ENCODE assay signal across 2 cellular contexts in genomic region chr3:120094776-120095225, GRCh38.
TF ChIP-seq lines count a peak whose summit lies in the region.

No MANE protein-coding gene starts in this region.

TF ChIP-seq in HEK293, 187 proteins besides CTCF, POLR2A, EP300 and RAD21 (continued from another document and continues in another):
- peak; percentile 48; the same call in 1 of the 2 replicates for TF ChIP-seq ZBTB6 (tag by site-specific recombination; IDR thresholded peaks at IDR 0.05)
- TF ChIP-seq ZNF366 (tag by site-specific recombination; conservative IDR thresholded peaks at IDR 0.05): peak; percentile 10; the same call in 1 of the 2 replicates
- TF ChIP-seq ZNF239 (tag by site-specific recombination; IDR thresholded peaks at IDR 0.05): no peak
- TF ChIP-seq SP2 (tag by site-specific recombination; IDR thresholded peaks at IDR 0.05): peak; percentile 89
- peak; percentile 73 for TF ChIP-seq ZNF449 (tag by site-specific recombination; IDR thresholded peaks at IDR 0.05)
- peak; percentile 22 for TF ChIP-seq SETDB1 (IDR thresholded peaks at IDR 0.05; ENCODE audit: insufficient read length, low read length)
- TF ChIP-seq GLIS2 (tag by site-specific recombination; IDR thresholded peaks at IDR 0.05): peak; percentile 86; the same call in 1 of the 2 replicates
- TF ChIP-seq ZNF560 (tag by site-specific recombination; IDR thresholded peaks at IDR 0.05; ENCODE audit: borderline replicate concordance): no peak
- no peak for TF ChIP-seq ZNF416 (tag by site-specific recombination; IDR thresholded peaks at IDR 0.05)
- TF ChIP-seq ZBTB10 (tag by site-specific recombination; IDR thresholded peaks at IDR 0.05): no peak
- TF ChIP-seq PATZ1 (tag by site-specific recombination; IDR thresholded peaks at IDR 0.05): peak; percentile 76
- peak; percentile 53; the same call in 1 of the 2 replicates for TF ChIP-seq SP3 (tag by site-specific recombination; IDR thresholded peaks at IDR 0.05)
- TF ChIP-seq ZNF311 (tag by site-specific recombination; IDR thresholded peaks at IDR 0.05; ENCODE audit: borderline replicate concordance): no peak
- no peak for TF ChIP-seq ZNF521 (tag by site-specific recombination; IDR thresholded peaks at IDR 0.05)

TF ChIP-seq in K562, 482 proteins besides CTCF, POLR2A, EP300 and RAD21 (continued from another document and continues in another):
- TF ChIP-seq PRDM10 (IDR thresholded peaks at IDR 0.05; ENCODE audit: partially characterized antibody) (peak; percentile 55), LCOR (CRISPR knock-in tag; IDR thresholded peaks at IDR 0.05) (0 out of 2 replicates have a peak, but pooled peaks have one; percentile 19), RCOR1 (IDR thresholded peaks at IDR 0.05; ENCODE audit: borderline replicate concordance in 1 of 2, low read depth in 2 of 2, low read length in 2 of 2) (peak in 1 of 2 experiments; percentile 45; a peak in 1 of 4 replicates), HBP1 (CRISPR knock-in tag; IDR thresholded peaks at IDR 0.05) (no peak), ZNF24 (IDR thresholded peaks at IDR 0.05) (no peak), SPI1 (IDR thresholded peaks at IDR 0.05; ENCODE audit: borderline replicate concordance, low read depth, low read length) (0 out of 2 replicates have a peak, but pooled peaks have one; percentile 38), MBD2 (IDR thresholded peaks at IDR 0.05; ENCODE audit: borderline replicate concordance, low read depth) (peak; percentile 89), TCF15 (CRISPR knock-in tag; IDR thresholded peaks at IDR 0.05) (no peak), PATZ1 (CRISPR knock-in tag; IDR thresholded peaks at IDR 0.05; ENCODE audit: borderline replicate concordance) (no peak), CREB1 (IDR thresholded peaks at IDR 0.05) (peak; percentile 10; the same call in 1 of the 2 replicates), CREB1 (CRISPR knock-in tag; IDR thresholded peaks at IDR 0.05) (no peak), CREM (IDR thresholded peaks at IDR 0.05; ENCODE audit: low read depth) (peak; percentile 52; the same call in 1 of the 2 replicates), MAFK (IDR thresholded peaks at IDR 0.05; ENCODE audit: low read length) (peak; percentile 26; the same call in 1 of the 2 replicates), ZNF316 (IDR thresholded peaks at IDR 0.05) (peak; percentile 68), ZNF639 (CRISPR knock-in tag; conservative IDR thresholded peaks at IDR 0.05 in 1 of 2, IDR thresholded peaks at IDR 0.05 in 1 of 2) (peak in 1 of 2 experiments; percentile 22; a peak in 1 of 4 replicates), FOS (IDR thresholded peaks at IDR 0.05; ENCODE audit: extremely low read depth, insufficient read length) (peak; percentile 84), GTF2B (IDR thresholded peaks at IDR 0.05; ENCODE audit: extremely low read depth, insufficient read length) (no peak), ARID2 (IDR thresholded peaks at IDR 0.05) (no peak), CHD7 (IDR thresholded peaks at IDR 0.05; ENCODE audit: low read depth, low read length) (no peak), ZNF717 (CRISPR knock-in tag; IDR thresholded peaks at IDR 0.05) (no peak), SIN3B (IDR thresholded peaks at IDR 0.05; ENCODE audit: low read depth) (no peak), ATF1 (CRISPR knock-in tag; IDR thresholded peaks at IDR 0.05) (no peak), ATF1 (tag; IDR thresholded peaks at IDR 0.05) (peak; percentile 72), ZNF347 (CRISPR knock-in tag; IDR thresholded peaks at IDR 0.05; ENCODE audit: low read depth) (no peak), DEAF1 (CRISPR knock-in tag; IDR thresholded peaks at IDR 0.05) (0 out of 2 replicates have a peak, but pooled peaks have one; percentile 2)
